Comparison of ENCODE assay signal across 1 cellular context in the genomic region with DNA sequence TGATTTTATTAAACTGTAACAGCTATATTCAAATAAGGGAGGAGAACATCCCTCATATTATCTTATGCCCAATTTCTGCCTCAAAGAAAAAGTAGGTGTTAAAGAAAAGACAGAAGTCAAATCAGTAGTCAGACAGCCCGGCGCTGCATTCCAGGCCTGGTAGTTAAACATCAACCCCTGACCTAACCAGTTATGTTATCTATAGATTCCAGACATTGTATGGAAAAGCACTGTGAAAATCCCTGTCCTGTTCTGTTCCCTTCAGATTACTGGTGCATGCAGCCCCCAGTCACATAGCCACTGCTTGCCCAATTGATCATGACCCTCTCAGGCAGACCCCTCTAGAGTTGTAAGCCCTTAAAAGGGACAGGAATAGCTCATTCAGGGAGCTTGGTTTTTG.
TF ChIP-seq lines count a peak whose summit lies in the region.

No MANE protein-coding gene starts in this region.

TF ChIP-seq in HepG2, 621 proteins besides CTCF, POLR2A, EP300 and RAD21 (continued from another document):
- TF ChIP-seq, protein P1, sequence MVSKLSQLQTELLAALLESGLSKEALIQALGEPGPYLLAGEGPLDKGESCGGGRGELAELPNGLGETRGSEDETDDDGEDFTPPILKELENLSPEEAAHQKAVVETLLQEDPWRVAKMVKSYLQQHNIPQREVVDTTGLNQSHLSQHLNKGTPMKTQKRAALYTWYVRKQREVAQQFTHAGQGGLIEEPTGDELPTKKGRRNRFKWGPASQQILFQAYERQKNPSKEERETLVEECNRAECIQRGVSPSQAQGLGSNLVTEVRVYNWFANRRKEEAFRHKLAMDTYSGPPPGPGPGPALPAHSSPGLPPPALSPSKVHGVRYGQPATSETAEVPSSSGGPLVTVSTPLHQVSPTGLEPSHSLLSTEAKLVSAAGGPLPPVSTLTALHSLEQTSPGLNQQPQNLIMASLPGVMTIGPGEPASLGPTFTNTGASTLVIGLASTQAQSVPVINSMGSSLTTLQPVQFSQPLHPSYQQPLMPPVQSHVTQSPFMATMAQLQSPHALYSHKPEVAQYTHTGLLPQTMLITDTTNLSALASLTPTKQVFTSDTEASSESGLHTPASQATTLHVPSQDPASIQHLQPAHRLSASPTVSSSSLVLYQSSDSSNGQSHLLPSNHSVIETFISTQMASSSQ (IDR thresholded peaks at IDR 0.05; ENCODE audit: low read depth): 0 out of 2 replicates have a peak, but pooled peaks have one; percentile 30
- TF ChIP-seq, protein P1 (CRISPR knock-in tag; IDR thresholded peaks at IDR 0.05; ENCODE audit: borderline replicate concordance): peak; percentile 33; the same call in 1 of the 2 replicates
- TF ChIP-seq ZNF124 (CRISPR knock-in tag; IDR thresholded peaks at IDR 0.05) (peak; percentile 74; the same call in 1 of the 2 replicates), TEAD3 (CRISPR knock-in tag; optimal IDR thresholded peaks at IDR 0.05; ENCODE audit: borderline replicate concordance) (peak; percentile 67)
